ENCODE assay signal across 8 cellular contexts in the genomic region with DNA sequence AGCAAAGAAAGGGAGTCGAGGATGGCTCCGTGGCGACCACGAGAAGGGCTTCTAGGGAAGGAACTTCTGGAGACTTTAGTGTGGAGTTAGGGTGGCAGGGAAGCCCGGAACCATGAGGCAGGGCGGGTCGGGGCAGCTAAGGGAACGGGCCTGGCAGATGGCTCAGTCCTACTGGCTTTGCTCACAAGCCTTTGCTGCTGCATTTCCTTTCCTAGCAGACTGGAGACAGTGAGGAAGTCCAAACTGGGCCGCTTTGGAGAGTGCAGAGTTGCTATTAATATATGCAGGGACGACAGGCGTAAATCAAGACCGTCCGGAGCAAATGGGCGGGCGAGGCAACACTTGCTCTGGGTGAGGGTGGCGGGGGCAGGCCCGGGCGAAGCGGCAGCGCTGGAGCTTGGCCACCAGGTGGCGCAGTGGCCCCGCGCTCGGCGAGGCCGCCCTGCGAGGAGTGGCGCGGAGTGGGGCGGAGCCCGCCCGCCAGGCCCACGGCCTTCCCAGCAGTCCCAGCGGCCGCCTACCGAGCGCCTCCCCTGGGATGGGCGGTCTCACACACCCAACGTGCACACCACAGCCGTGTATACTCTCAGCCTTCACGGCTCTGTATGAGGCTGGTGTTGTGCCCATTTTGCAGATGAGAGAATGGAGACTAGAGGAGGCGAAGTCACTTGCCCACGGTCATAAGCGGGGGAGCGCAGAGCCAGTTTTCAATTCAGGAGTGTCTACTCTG. TPM values are rescaled to one million over a fixed set of nuclear protein-coding genes. Genes with fewer than 3 reads are reported as not detected.
A peak's percentile ranks its signal among the peaks of the same experiment; 100 is the strongest.
DNase-seq lines count a peak whose midpoint lies in the region; ATAC-seq and TF ChIP-seq lines count a peak whose summit lies in the region.

No MANE protein-coding gene starts in this region.

- TF ChIP-seq CTCF in fibroblast of the aortic adventitia (IDR thresholded peaks at IDR 0.05; ENCODE audit: insufficient read depth, low read length), result peak; percentile 64
- peak; percentile 100 for TF ChIP-seq CTCF in neural crest cell (conservative IDR thresholded peaks at IDR 0.05)

- peaks cover 12% of the 10 kb centered on the region for H3K4me1 Mint-ChIP-seq in neural crest cell

- H3K27ac ChIP-seq in stomach smooth muscle (ENCODE audit: low read length), result peak overlapping the region; percentile 70

- H3K9ac ChIP-seq in stomach smooth muscle (ENCODE audit: low read length in 2 of 2), result peak overlapping the region; percentile 64 to 66

- H3K9me3 Mint-ChIP-seq in neural crest cell, result no peaks in the 10 kb centered on the region

- peak; percentile 94 for TF ChIP-seq POLR2A in Raji (IDR thresholded peaks at IDR 0.05; ENCODE audit: insufficient read depth, low read depth, low read length)

- no peaks in the 10 kb centered on the region for H3K27me3 Mint-ChIP-seq in neural crest cell (ENCODE audit: low read depth)

- H3K4me1 ChIP-seq in stomach smooth muscle (ENCODE audit: control insufficient read depth, insufficient read depth, low read length), result peaks cover 30% of the 10 kb centered on the region

- no peaks in the 10 kb centered on the region for H3K27me3 ChIP-seq in stomach smooth muscle (ENCODE audit: control insufficient read depth in 1 of 2, insufficient read depth in 2 of 2, low read length in 2 of 2)

- peak; percentile 93 for ATAC-seq in GM21717 (IDR thresholded peaks at IDR 0.05; ENCODE audit: unreplicated experiment)

- DNase-seq in ELR (ENCODE audit: low read depth) (peak; percentile 87), KG1 (lab: John Stamatoyannopoulos, UW) (peak; percentile 75), fibroblast of the aortic adventitia (ENCODE audit: low read depth) (peak; percentile 86), neural crest cell (ENCODE audit: low read depth, low spot score) (peak; percentile 91)
- DNase-seq in activated effector memory CD4-positive, alpha-beta T cell treated with Interleukin-2 at 50 U/mL for 16 hours, result peak; percentile 94

- peak overlapping the region; percentile 18 for H3K4me3 Mint-ChIP-seq in neural crest cell

- H3K4me3 ChIP-seq in fibroblast of the aortic adventitia (ENCODE audit: low read depth, low read length) (peak overlapping the region; percentile 56), stomach smooth muscle (ENCODE audit: low read length in 2 of 2) (peak overlapping the region; percentile 56 to 78)

- H3K36me3 ChIP-seq in stomach smooth muscle (ENCODE audit: control insufficient read depth in 2 of 2, insufficient read depth in 2 of 2, low read length in 2 of 2), result no peaks in the 10 kb centered on the region

- no peaks in the 10 kb centered on the region for H3K36me3 Mint-ChIP-seq in neural crest cell (ENCODE audit: low read depth)

- no peak overlapping the region for H3K27ac Mint-ChIP-seq in neural crest cell (ENCODE audit: unreplicated experiment)

- H3K9me3 ChIP-seq in stomach smooth muscle (ENCODE audit: control insufficient read depth in 2 of 2, low read length in 2 of 2), result no peaks in the 10 kb centered on the region

RNA-seq across cellular contexts. Expression of gene LRTM2, which starts 24.4 kb away (rescaled TPM):
- total RNA-seq in fibroblast of the aortic adventitia (ENCODE audit: low replicate concordance) (not detected in 2 replicates), neural crest cell (0.19 TPM in 1 of 2 replicates, not detected in the other)

Comparison
In these comparisons a context has a peak if more than half of its experiments do, and no peak if none do; other contexts are left out.
1. Peak in every context shown above with its lines: DNase-seq, ATAC-seq, H3K4me3 ChIP-seq and H3K27ac ChIP-seq.